1 cellular context compared by ENCODE assay signal in the genomic region with DNA sequence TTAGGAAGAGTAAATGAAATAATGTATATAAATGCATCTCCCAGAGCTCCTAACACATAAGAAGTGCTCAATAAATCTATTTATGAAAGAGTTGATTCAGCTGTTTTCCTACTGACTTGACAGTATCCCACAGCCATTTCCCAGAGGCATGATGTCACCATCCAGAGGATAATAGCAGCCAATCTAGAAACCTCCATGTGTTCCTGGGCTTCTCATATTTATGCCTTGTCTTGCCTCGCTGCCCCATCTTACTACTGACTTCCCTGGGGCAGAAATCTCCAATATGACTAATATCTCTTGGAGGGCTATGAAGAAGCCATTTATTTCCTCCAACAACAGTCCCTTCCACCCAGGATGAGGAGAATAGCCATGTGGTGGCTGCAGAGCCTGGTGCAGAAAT.
TF ChIP-seq lines count a peak whose summit lies in the region.

No MANE protein-coding gene starts in this region.

TF ChIP-seq in SK-N-SH, 30 proteins besides CTCF, POLR2A, EP300 and RAD21 (continued from another document):
- no peak for TF ChIP-seq SIN3A (IDR thresholded peaks at IDR 0.05; ENCODE audit: borderline replicate concordance, low read depth, low read length)
- TF ChIP-seq TCF12 (IDR thresholded peaks at IDR 0.05), result peak; percentile 27; the same call in 1 of the 2 replicates
